Comparison of ENCODE assay signal across 21 cellular contexts in the genomic region with DNA sequence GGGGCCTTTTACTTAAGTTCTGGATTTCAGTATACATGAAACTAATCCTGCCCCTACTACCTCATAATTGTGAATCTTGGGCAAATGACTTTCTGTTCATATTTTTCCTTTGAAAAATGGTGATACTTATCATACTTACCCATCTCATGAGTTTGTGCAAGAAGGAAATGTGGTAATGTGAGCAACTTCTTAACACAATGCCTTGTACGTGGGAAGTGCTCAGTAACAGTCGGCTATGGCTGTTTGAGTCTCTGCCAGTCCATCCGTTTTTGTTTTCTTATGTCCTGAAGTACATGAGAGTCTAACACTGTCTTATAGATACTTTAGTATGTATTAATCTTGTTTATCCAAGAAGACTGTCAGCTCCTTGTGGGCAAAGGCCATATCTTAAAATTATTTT.
"Had no signal": no experiment of that assay in that cellular context is flagged by ENCODE, and none has a peak within 500 bp of the region (broad histone marks: within the 10 kb centered on the region; RNA-seq: fewer than 3 reads in every experiment).

No MANE protein-coding gene starts in this region.

- H3K4me1 Mint-ChIP-seq: memory B cell; natural killer cell; stimulated activated effector memory CD8-positive, alpha-beta T cell treated with anti-CD3 and anti-CD28 coated beads, Interleukin-12 subunit alpha, Interleukin-12 subunit beta, amount 100 ng/mL, for 72 hours; WTC11 had no signal

- H3K27ac ChIP-seq: esophagus muscularis mucosa, left lung had no signal

- H3K27me3 ChIP-seq: esophagus muscularis mucosa, left lung had no signal

- H3K27me3 Mint-ChIP-seq: activated CD8-positive, alpha-beta T cell treated with anti-CD3 and anti-CD28 coated beads for 36 hours; activated naive CD8-positive, alpha-beta T cell; memory B cell had no signal

- H3K4me3 Mint-ChIP-seq: activated CD8-positive, alpha-beta T cell treated with anti-CD3 and anti-CD28 coated beads for 36 hours; activated naive CD8-positive, alpha-beta T cell; memory B cell; natural killer cell; stimulated activated effector memory CD8-positive, alpha-beta T cell treated with anti-CD3 and anti-CD28 coated beads, Interleukin-12 subunit alpha, Interleukin-12 subunit beta, amount 100 ng/mL, for 72 hours; WTC11 had no signal

- H3K9me3 Mint-ChIP-seq: activated CD8-positive, alpha-beta T cell treated with anti-CD3 and anti-CD28 coated beads for 36 hours; memory B cell; natural killer cell; stimulated activated effector memory CD8-positive, alpha-beta T cell treated with anti-CD3 and anti-CD28 coated beads, Interleukin-12 subunit alpha, Interleukin-12 subunit beta, amount 100 ng/mL, for 72 hours; WTC11 had no signal

- H3K36me3 Mint-ChIP-seq: natural killer cell had no signal

- H3K27ac Mint-ChIP-seq: activated CD8-positive, alpha-beta T cell treated with anti-CD3 and anti-CD28 coated beads for 36 hours; activated naive CD8-positive, alpha-beta T cell; memory B cell; natural killer cell; stimulated activated effector memory CD8-positive, alpha-beta T cell treated with anti-CD3 and anti-CD28 coated beads, Interleukin-12 subunit alpha, Interleukin-12 subunit beta, amount 100 ng/mL, for 72 hours; WTC11 had no signal

- DNase-seq: activated CD4-positive, alpha-beta T cell treated with anti-CD3 and anti-CD28 coated beads for 4 hours; activated CD8-positive, alpha-beta memory T cell treated with anti-CD3 and anti-CD28 coated beads, Interleukin-2, amount 50 U/mL, for 4 hours; activated CD8-positive, alpha-beta T cell treated with anti-CD3 and anti-CD28 coated beads for 36 hours; activated gamma-delta T cell treated with Interleukin-2 at 50 U/mL for 16 hours; activated T-cell treated with anti-CD3 and anti-CD28 coated beads, Interleukin-2, amount 50 U/mL, for 48 hours; amniotic stem cell; caudate nucleus; foreskin fibroblast; glutamatergic neuron; hypothalamus; kidney; left lung; natural killer cell; nucleus accumbens; posterior cingulate gyrus; T1000 had no signal

- H3K4me1 ChIP-seq: esophagus muscularis mucosa, left lung had no signal

- H3K4me3 ChIP-seq: esophagus muscularis mucosa, left lung had no signal

- H3K9me3 ChIP-seq: esophagus muscularis mucosa, left lung had no signal

- ATAC-seq: activated CD8-positive, alpha-beta T cell treated with anti-CD3 and anti-CD28 coated beads for 36 hours; left lung; natural killer cell; stimulated activated effector memory CD8-positive, alpha-beta T cell treated with anti-CD3 and anti-CD28 coated beads, Interleukin-12 subunit alpha, Interleukin-12 subunit beta, amount 100 ng/mL, for 72 hours; WTC11 had no signal
